In genomic region chr12:105189293-105189692, GRCh38 we compare ENCODE assay signal across 1 cellular context.
TF ChIP-seq lines count a peak whose summit lies in the region.

No MANE protein-coding gene starts in this region.

TF ChIP-seq in K562, 482 proteins besides CTCF, POLR2A, EP300 and RAD21 (continued from another document):
- no peak for TF ChIP-seq ZNF609 (CRISPR knock-in tag; IDR thresholded peaks at IDR 0.05; ENCODE audit: borderline replicate concordance)
- TF ChIP-seq JUNB (CRISPR knock-in tag; conservative IDR thresholded peaks at IDR 0.05) = no peak
- no peak for TF ChIP-seq TRIM25 (IDR thresholded peaks at IDR 0.05; ENCODE audit: borderline replicate concordance)
- no peak for TF ChIP-seq ZZZ3 (IDR thresholded peaks at IDR 0.05)
- no peak for TF ChIP-seq ZBED1 (IDR thresholded peaks at IDR 0.05)
- TF ChIP-seq CREBBP (IDR thresholded peaks at IDR 0.05; ENCODE audit: low read depth, low read length) = no peak
- TF ChIP-seq ZNF830 (CRISPR knock-in tag; IDR thresholded peaks at IDR 0.05) = no peak
- no peak for TF ChIP-seq REST (CRISPR knock-in tag; IDR thresholded peaks at IDR 0.05; ENCODE audit: low read depth)
- no peak for TF ChIP-seq KLF1 (tag; IDR thresholded peaks at IDR 0.05)
- TF ChIP-seq STAT5A (IDR thresholded peaks at IDR 0.05; ENCODE audit: borderline replicate concordance, low read length) = no peak
- no peak for TF ChIP-seq NFIX (CRISPR knock-in tag; IDR thresholded peaks at IDR 0.05; ENCODE audit: low read depth)
- TF ChIP-seq BDP1 (IDR thresholded peaks at IDR 0.05; ENCODE audit: insufficient read depth, insufficient read length) = no peak
- no peak for TF ChIP-seq SAP30 (IDR thresholded peaks at IDR 0.05; ENCODE audit: borderline replicate concordance, insufficient read depth, low read depth, low read length, poor library complexity, severe bottlenecking)
- TF ChIP-seq RBBP5 (IDR thresholded peaks at IDR 0.05; ENCODE audit: borderline replicate concordance, insufficient read depth, low read length, poor library complexity, severe bottlenecking) = no peak
- TF ChIP-seq ZBTB26 (CRISPR knock-in tag; IDR thresholded peaks at IDR 0.05) = no peak
- peak; percentile 75 for TF ChIP-seq MAFG (tag; conservative IDR thresholded peaks at IDR 0.05)
- no peak for TF ChIP-seq CEBPZ (IDR thresholded peaks at IDR 0.05; ENCODE audit: borderline replicate concordance, low read depth, low read length)
- no peak for TF ChIP-seq KAT8 (IDR thresholded peaks at IDR 0.05; ENCODE audit: low read depth)
- TF ChIP-seq ZNF212 (CRISPR knock-in tag; IDR thresholded peaks at IDR 0.05) = no peak
- TF ChIP-seq ZNF316 (IDR thresholded peaks at IDR 0.05) = peak; percentile 69
- TF ChIP-seq FOXM1 (IDR thresholded peaks at IDR 0.05; ENCODE audit: low read depth) = no peak
- no peak for TF ChIP-seq FOXM1 (CRISPR knock-in tag; IDR thresholded peaks at IDR 0.05; ENCODE audit: low read depth)
- no peak for TF ChIP-seq HNRNPK (IDR thresholded peaks at IDR 0.05; ENCODE audit: low read depth, low read length, poor library complexity, severe bottlenecking)
- no peak for TF ChIP-seq BCOR (IDR thresholded peaks at IDR 0.05)
- TF ChIP-seq, protein P1, sequence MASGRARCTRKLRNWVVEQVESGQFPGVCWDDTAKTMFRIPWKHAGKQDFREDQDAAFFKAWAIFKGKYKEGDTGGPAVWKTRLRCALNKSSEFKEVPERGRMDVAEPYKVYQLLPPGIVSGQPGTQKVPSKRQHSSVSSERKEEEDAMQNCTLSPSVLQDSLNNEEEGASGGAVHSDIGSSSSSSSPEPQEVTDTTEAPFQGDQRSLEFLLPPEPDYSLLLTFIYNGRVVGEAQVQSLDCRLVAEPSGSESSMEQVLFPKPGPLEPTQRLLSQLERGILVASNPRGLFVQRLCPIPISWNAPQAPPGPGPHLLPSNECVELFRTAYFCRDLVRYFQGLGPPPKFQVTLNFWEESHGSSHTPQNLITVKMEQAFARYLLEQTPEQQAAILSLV (tag; IDR thresholded peaks at IDR 0.05) = no peak
- TF ChIP-seq ZNF263 (CRISPR knock-in tag; IDR thresholded peaks at IDR 0.05; ENCODE audit: borderline replicate concordance) = no peak
- TF ChIP-seq MCM3 (IDR thresholded peaks at IDR 0.05) = no peak
- TF ChIP-seq ELF2 (CRISPR knock-in tag; IDR thresholded peaks at IDR 0.05) = no peak
- no peak for TF ChIP-seq RUNX1 (IDR thresholded peaks at IDR 0.05; ENCODE audit: low read depth)
- no peak for TF ChIP-seq ZNF175 (CRISPR knock-in tag; IDR thresholded peaks at IDR 0.05; ENCODE audit: low read depth)
- TF ChIP-seq CCAR2 (IDR thresholded peaks at IDR 0.05; ENCODE audit: low read depth, low read length) = no peak
- TF ChIP-seq NFE2L1 (tag; IDR thresholded peaks at IDR 0.05; ENCODE audit: borderline replicate concordance, low read depth) = peak; percentile 54; the same call in 1 of the 2 replicates
- no peak for TF ChIP-seq ZKSCAN3 (CRISPR knock-in tag; IDR thresholded peaks at IDR 0.05)
- no peak for TF ChIP-seq MCM5 (IDR thresholded peaks at IDR 0.05; ENCODE audit: low read depth)
- peak; percentile 62 for TF ChIP-seq CEBPB (tag; IDR thresholded peaks at IDR 0.05)
- TF ChIP-seq, protein P2, sequence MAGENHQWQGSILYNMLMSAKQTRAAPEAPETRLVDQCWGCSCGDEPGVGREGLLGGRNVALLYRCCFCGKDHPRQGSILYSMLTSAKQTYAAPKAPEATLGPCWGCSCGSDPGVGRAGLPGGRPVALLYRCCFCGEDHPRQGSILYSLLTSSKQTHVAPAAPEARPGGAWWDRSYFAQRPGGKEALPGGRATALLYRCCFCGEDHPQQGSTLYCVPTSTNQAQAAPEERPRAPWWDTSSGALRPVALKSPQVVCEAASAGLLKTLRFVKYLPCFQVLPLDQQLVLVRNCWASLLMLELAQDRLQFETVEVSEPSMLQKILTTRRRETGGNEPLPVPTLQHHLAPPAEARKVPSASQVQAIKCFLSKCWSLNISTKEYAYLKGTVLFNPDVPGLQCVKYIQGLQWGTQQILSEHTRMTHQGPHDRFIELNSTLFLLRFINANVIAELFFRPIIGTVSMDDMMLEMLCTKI (IDR thresholded peaks at IDR 0.05; ENCODE audit: partially characterized antibody) = no peak
- peak; percentile 22; the same call in 1 of the 2 replicates for TF ChIP-seq MAFF (IDR thresholded peaks at IDR 0.05; ENCODE audit: low read length)
- TF ChIP-seq CHAMP1 (IDR thresholded peaks at IDR 0.05) = no peak
- no peak for TF ChIP-seq SMARCA5 (IDR thresholded peaks at IDR 0.05)
